ENCODE assay signal across 9 cellular contexts in genomic region chr1:39106949-39107740, GRCh38.
DNase-seq lines count a peak whose midpoint lies in the region; ATAC-seq and TF ChIP-seq lines count a peak whose summit lies in the region.
"Had no signal": no experiment of that assay in that cellular context is flagged by ENCODE, and none has a peak within 500 bp of the region (broad histone marks: within the 10 kb centered on the region; RNA-seq: fewer than 3 reads in every experiment).

No MANE protein-coding gene starts in this region.

- no peak overlapping the region for H2AFZ ChIP-seq in neuron (ENCODE audit: low read depth, low read length)

- peaks cover 30% of the 10 kb centered on the region for H3K4me1 Mint-ChIP-seq in progenitor cell of endocrine pancreas (ENCODE audit: low read depth)

- H3K9me3 ChIP-seq in BE2C (no peaks in the 10 kb centered on the region), NT2/D1 (ENCODE audit: insufficient read depth, low read length) (no peaks in the 10 kb centered on the region), neuron (ENCODE audit: low read length) (no peaks in the 10 kb centered on the region)

- no peaks in the 10 kb centered on the region for H3K27me3 Mint-ChIP-seq in progenitor cell of endocrine pancreas

- no peak for DNase-seq in BE2C
- peak; percentile 55 for DNase-seq in NT2/D1 (ENCODE audit: low read depth, low spot score)
- DNase-seq in epithelial cell of prostate (ENCODE audit: low read depth, low spot score), result no peak
- no peak for DNase-seq in progenitor cell of endocrine pancreas (ENCODE audit: low spot score, unreplicated experiment)
- DNase-seq in GM10248 (ENCODE audit: extremely low spot score), result no peak
- DNase-seq in NCI-H1436 treated with DMSO at 0.1 percent for 48 hours (lab: John Stamatoyannopoulos, UW), result no peak
- DNase-seq: activated CD4-positive, alpha-beta T cell treated with anti-CD3 and anti-CD28 coated beads, Interleukin-2, amount 50 U/mL, for 4 hours had no signal

- H3K4me3 Mint-ChIP-seq in progenitor cell of endocrine pancreas (ENCODE audit: low read depth), result no peak overlapping the region

- CTCF ChIA-PET in GM10248 (lab: Yijun Ruan, JAX), result interaction anchor here (1.4 to 8.2 kb wide), 5 partner anchors 9 to 152 kb away, joined by 3 to 50 read pairs (median 16); no protein-coding TSS in a partner anchor

- H3K27ac Mint-ChIP-seq in progenitor cell of endocrine pancreas, result no peak overlapping the region

- no peaks in the 10 kb centered on the region for H3K9me3 Mint-ChIP-seq in progenitor cell of endocrine pancreas (ENCODE audit: low read depth)

- TF ChIP-seq CTCF in BE2C (IDR thresholded peaks at IDR 0.05; ENCODE audit: low read depth, low read length) (no peak), progenitor cell of endocrine pancreas (IDR thresholded peaks at IDR 0.05; ENCODE audit: unreplicated experiment) (no peak), GM10248 (IDR thresholded peaks at IDR 0.05; ENCODE audit: control extremely low read depth, extremely low read depth, low read depth, missing control alignments) (no peak)

- no peak for ATAC-seq in HG03135 (IDR thresholded peaks at IDR 0.05; ENCODE audit: unreplicated experiment)

- no peaks in the 10 kb centered on the region for H3K36me3 Mint-ChIP-seq in progenitor cell of endocrine pancreas (ENCODE audit: insufficient read depth)

- H3K4me3 ChIP-seq in BE2C (ENCODE audit: low read depth, low read length) (peak overlapping the region; percentile 71), NT2/D1 (ENCODE audit: insufficient read length, low read depth) (peak overlapping the region; percentile 78), neuron (ENCODE audit: low read length) (peak overlapping the region; percentile 63)

- no peaks in the 10 kb centered on the region for H3K4me1 ChIP-seq in BE2C
- peaks cover 10% of the 10 kb centered on the region for H3K4me1 ChIP-seq in NT2/D1 (ENCODE audit: insufficient read depth, insufficient read length)
- H3K4me1 ChIP-seq in neuron (ENCODE audit: insufficient read depth, low read length), result peaks cover 43% of the 10 kb centered on the region

- H3K27me3 ChIP-seq in BE2C (no peaks in the 10 kb centered on the region), NT2/D1 (ENCODE audit: insufficient read depth, insufficient read length) (no peaks in the 10 kb centered on the region), neuron (ENCODE audit: insufficient read depth, low read length) (no peaks in the 10 kb centered on the region)

- POLR2A ChIA-PET in GM10248 (lab: Yijun Ruan, JAX), result no interaction called here

- H3K27ac ChIP-seq in epithelial cell of prostate, result peak overlapping the region; percentile 97

- H3K36me3 ChIP-seq in BE2C, result no peaks in the 10 kb centered on the region
- no peaks in the 10 kb centered on the region for H3K36me3 ChIP-seq in NT2/D1 (ENCODE audit: insufficient read depth, insufficient read length, low read length)
- no peaks in the 10 kb centered on the region for H3K36me3 ChIP-seq in neuron (ENCODE audit: insufficient read depth, low read length)

- H3K9ac ChIP-seq in NT2/D1 (ENCODE audit: insufficient read length, low read depth), result peak overlapping the region; percentile 96
